29 cellular contexts compared by ENCODE assay signal in genomic region chr12:87618199-87618598, GRCh38.
"Had no signal": no experiment of that assay in that cellular context is flagged by ENCODE, and none has a peak within 500 bp of the region (broad histone marks: within the 10 kb centered on the region; RNA-seq: fewer than 3 reads in every experiment).

No MANE protein-coding gene starts in this region.

- H3K9me3 Mint-ChIP-seq: activated naive CD8-positive, alpha-beta T cell treated with anti-CD3 and anti-CD28 coated beads for 36 hours; activated T-helper 1 cell treated with anti-CD3 and anti-CD28 coated beads, Interleukin-12 subunit alpha, Interleukin-12 subunit beta, Interleukin-2, Interleukin-4 antibody, amounts not matched to agents 30 ng/mL and 10 ng/mL and 1 ng/mL, durations not matched to agents 14 hours and 24 hours and 36 hours; neural crest cell had no signal

- FAIRE-seq: astrocyte, endometrium, frontal cortex, pancreas, urothelium cell line had no signal

- H3K36me3 ChIP-seq: colonic mucosa, pancreas, prostate gland, spleen, thoracic aorta had no signal

- H3K4me3 Mint-ChIP-seq: activated CD4-positive, alpha-beta memory T cell treated with anti-CD3 and anti-CD28 coated beads for 36 hours; activated naive CD4-positive, alpha-beta T cell treated with anti-CD3 and anti-CD28 coated beads for 36 hours; activated naive CD8-positive, alpha-beta T cell treated with anti-CD3 and anti-CD28 coated beads for 36 hours; activated T-helper 1 cell treated with anti-CD3 and anti-CD28 coated beads, Interleukin-12 subunit alpha, Interleukin-12 subunit beta, Interleukin-2, Interleukin-4 antibody, amounts not matched to agents 30 ng/mL and 10 ng/mL and 1 ng/mL, durations not matched to agents 14 hours and 24 hours and 36 hours; memory B cell; naive thymus-derived CD8-positive, alpha-beta T cell; neural crest cell had no signal

- H3K27ac ChIP-seq: colonic mucosa, pancreas, prostate gland, spleen, thoracic aorta, VCaP had no signal

- H3K36me3 Mint-ChIP-seq: activated CD4-positive, alpha-beta memory T cell treated with anti-CD3 and anti-CD28 coated beads for 36 hours; activated naive CD8-positive, alpha-beta T cell treated with anti-CD3 and anti-CD28 coated beads for 36 hours; memory B cell had no signal

- H3K4me1 Mint-ChIP-seq: activated naive CD8-positive, alpha-beta T cell treated with anti-CD3 and anti-CD28 coated beads for 36 hours; memory B cell; naive thymus-derived CD8-positive, alpha-beta T cell; neural crest cell had no signal

- H3K27me3 ChIP-seq: colonic mucosa, pancreas, spleen had no signal

- ATAC-seq: activated CD4-positive, CD25-positive, alpha-beta regulatory T cell treated with anti-CD3 and anti-CD28 coated beads, Interleukin-2, amount 50 U/mL, for 24 hours; left cardiac atrium; naive thymus-derived CD8-positive, alpha-beta T cell; pancreas; stimulated activated naive CD8-positive, alpha-beta T cell treated with anti-CD3 and anti-CD28 coated beads, Interleukin-15, Interleukin-2, amounts not matched to agents 100 U/mL and 50 U/mL, for 24 hours had no signal

- DNase-seq: activated CD4-positive, alpha-beta memory T cell treated with anti-CD3 and anti-CD28 coated beads for 36 hours; activated CD4-positive, alpha-beta T cell treated with anti-CD3 and anti-CD28 coated beads for 48 hours; activated CD8-positive, alpha-beta memory T cell treated with anti-CD3 and anti-CD28 coated beads, Interleukin-2, amount 50 U/mL, for 4 hours; activated effector memory CD4-positive, alpha-beta T cell treated with anti-CD3 and anti-CD28 coated beads, Interleukin-2, amount 50 U/mL, for 16 hours; activated naive CD4-positive, alpha-beta T cell treated with anti-CD3 and anti-CD28 coated beads for 36 hours; activated naive CD8-positive, alpha-beta T cell treated with anti-CD3 and anti-CD28 coated beads for 36 hours; activated T-cell treated with anti-CD3 and anti-CD28 coated beads, Interleukin-2, amount 50 U/mL, for 1 hour; amniotic stem cell; colonic mucosa; effector CD8-positive, alpha-beta T cell; islet precursor cell; left cardiac atrium; naive thymus-derived CD8-positive, alpha-beta T cell; nucleus accumbens; pancreas; spleen; stimulated activated naive CD8-positive, alpha-beta T cell treated with anti-CD3 and anti-CD28 coated beads, Interleukin-15, Interleukin-2, amounts not matched to agents 100 U/mL and 50 U/mL, for 24 hours; trophoblast cell had no signal

- H3K4me1 ChIP-seq: colonic mucosa, pancreas, prostate gland, spleen had no signal

- H3K27me3 Mint-ChIP-seq: activated CD4-positive, alpha-beta memory T cell treated with anti-CD3 and anti-CD28 coated beads for 36 hours; activated naive CD8-positive, alpha-beta T cell treated with anti-CD3 and anti-CD28 coated beads for 36 hours; memory B cell had no signal

- H3K27ac Mint-ChIP-seq: activated CD4-positive, alpha-beta memory T cell treated with anti-CD3 and anti-CD28 coated beads for 36 hours; activated naive CD4-positive, alpha-beta T cell treated with anti-CD3 and anti-CD28 coated beads for 36 hours; activated naive CD8-positive, alpha-beta T cell treated with anti-CD3 and anti-CD28 coated beads for 36 hours; activated T-helper 1 cell treated with anti-CD3 and anti-CD28 coated beads, Interleukin-12 subunit alpha, Interleukin-12 subunit beta, Interleukin-2, Interleukin-4 antibody, amounts not matched to agents 30 ng/mL and 10 ng/mL and 1 ng/mL, durations not matched to agents 14 hours and 24 hours and 36 hours; memory B cell; naive thymus-derived CD8-positive, alpha-beta T cell had no signal

- H3K4me3 ChIP-seq: colonic mucosa, pancreas, prostate gland, spleen, thoracic aorta had no signal

- H3K9me3 ChIP-seq: colonic mucosa, pancreas, prostate gland, thoracic aorta had no signal
